Comparison of ENCODE assay signal across 8 cellular contexts in genomic region chr1:15948600-15949452, GRCh38. TPM values are rescaled to one million over a fixed set of nuclear protein-coding genes. Genes with fewer than 3 reads are reported as not detected.
DNase-seq lines count a peak whose midpoint lies in the region; ATAC-seq and TF ChIP-seq lines count a peak whose summit lies in the region.

No MANE protein-coding gene starts in this region.

- TF ChIP-seq CTCF in Peyer's patch (IDR thresholded peaks at IDR 0.05) (peak in 1 of 6 experiments; percentile 2), colonic mucosa (IDR thresholded peaks at IDR 0.05) (no peak), mucosa of descending colon (IDR thresholded peaks at IDR 0.05) (no peak), transverse colon (IDR thresholded peaks at IDR 0.05) (peak in 1 of 5 experiments; percentile 11)

- H3K4me3 ChIP-seq in Peyer's patch, result peak overlapping the region; percentile 1 to 29 (median 16)
- H3K4me3 ChIP-seq in colonic mucosa, result no peak overlapping the region
- no peak overlapping the region for H3K4me3 ChIP-seq in mucosa of descending colon
- peak overlapping the region in 2 of 4 donors; percentile 12 to 15 for H3K4me3 ChIP-seq in transverse colon

- H3K36me3 ChIP-seq in Peyer's patch, result peaks cover 0 to 44% (median 0%) of the 10 kb centered on the region in 3 donors
- peaks cover 16% of the 10 kb centered on the region for H3K36me3 ChIP-seq in colonic mucosa
- no peaks in the 10 kb centered on the region for H3K36me3 ChIP-seq in mucosa of descending colon (ENCODE audit: low read depth)
- peaks cover 0 to 15% (median 5%) of the 10 kb centered on the region in 4 donors for H3K36me3 ChIP-seq in transverse colon

- ATAC-seq in mucosa of descending colon, result peak; percentile 19
- ATAC-seq in HG03460 (IDR thresholded peaks at IDR 0.05; ENCODE audit: unreplicated experiment), result no peak

- peaks cover 12% of the 10 kb centered on the region for H3K36me3 Mint-ChIP-seq in activated naive CD4-positive, alpha-beta T cell treated with anti-CD3 and anti-CD28 coated beads for 36 hours (ENCODE audit: low read depth)

- no peaks in the 10 kb centered on the region for H3K9me3 ChIP-seq in Peyer's patch
- no peaks in the 10 kb centered on the region for H3K9me3 ChIP-seq in colonic mucosa
- H3K9me3 ChIP-seq in mucosa of descending colon, result no peaks in the 10 kb centered on the region
- no peaks in the 10 kb centered on the region for H3K9me3 ChIP-seq in transverse colon

- H3K27ac ChIP-seq in Peyer's patch, result peak overlapping the region; percentile 72 to 91 (median 84)
- peak overlapping the region; percentile 69 for H3K27ac ChIP-seq in colonic mucosa
- H3K27ac ChIP-seq in transverse colon, result peak overlapping the region; percentile 83 to 90 (median 90)

- peak; percentile 36 for DNase-seq in activated naive CD4-positive, alpha-beta T cell treated with anti-CD3 and anti-CD28 coated beads for 36 hours
- no peak for DNase-seq in activated naive CD4-positive, alpha-beta T cell treated with Interleukin-2 at 50 U/mL for 16 hours
- DNase-seq in Peyer's patch, result peak in 2 of 3 donors; percentile 47 to 74
- DNase-seq in colonic mucosa, result peak; percentile 53
- DNase-seq in mucosa of descending colon, result peak in 2 of 3 donors; percentile 49 to 60
- peak; percentile 60 for DNase-seq in transverse colon
- no peak for DNase-seq in NCI-H146 treated with DMSO at 0.1 percent for 48 hours (lab: John Stamatoyannopoulos, UW; ENCODE audit: unreplicated experiment)

- H3K9ac ChIP-seq in colonic mucosa (ENCODE audit: low read depth in 2 of 2, low read length in 2 of 2), result peak overlapping the region in 1 of 2 donors; percentile 48

- peaks cover 64% of the 10 kb centered on the region for H3K4me1 Mint-ChIP-seq in activated naive CD4-positive, alpha-beta T cell treated with anti-CD3 and anti-CD28 coated beads for 36 hours (ENCODE audit: low read depth)

- peaks cover 0 to 53% (median 24%) of the 10 kb centered on the region in 4 donors for H3K4me1 ChIP-seq in Peyer's patch
- H3K4me1 ChIP-seq in colonic mucosa, result peaks cover 7% of the 10 kb centered on the region
- H3K4me1 ChIP-seq in mucosa of descending colon (ENCODE audit: low read depth), result peaks cover 7% of the 10 kb centered on the region
- peaks cover 25 to 41% (median 34%) of the 10 kb centered on the region in 4 donors for H3K4me1 ChIP-seq in transverse colon

- H3K9me3 Mint-ChIP-seq in activated naive CD4-positive, alpha-beta T cell treated with anti-CD3 and anti-CD28 coated beads for 36 hours, result no peaks in the 10 kb centered on the region

- H3K4me3 Mint-ChIP-seq in activated naive CD4-positive, alpha-beta T cell treated with anti-CD3 and anti-CD28 coated beads for 36 hours, result peak overlapping the region; percentile 16

- TF ChIP-seq EP300 in transverse colon (IDR thresholded peaks at IDR 0.05; ENCODE audit: low read depth), result no peak

- no peaks in the 10 kb centered on the region for H3K27me3 Mint-ChIP-seq in activated naive CD4-positive, alpha-beta T cell treated with anti-CD3 and anti-CD28 coated beads for 36 hours (ENCODE audit: low read depth)

- TF ChIP-seq POLR2A in Peyer's patch (IDR thresholded peaks at IDR 0.05), result no peak
- no peak for TF ChIP-seq POLR2A in transverse colon (IDR thresholded peaks at IDR 0.05)

- H3K27me3 ChIP-seq in Peyer's patch, result no peaks in the 10 kb centered on the region
- H3K27me3 ChIP-seq in colonic mucosa, result no peaks in the 10 kb centered on the region
- H3K27me3 ChIP-seq in transverse colon, result no peaks in the 10 kb centered on the region

- intact Hi-C loops in activated naive CD4-positive, alpha-beta T cell treated with anti-CD3 and anti-CD28 coated beads for 36 hours (cut with micrococcal nuclease), result no loop called here
- intact Hi-C loops in colonic mucosa (cut with DNase I), result no loop called here
- intact Hi-C loops in mucosa of descending colon (cut with DNase I, micrococcal nuclease), result no loop called here
- intact Hi-C loops in transverse colon (cut with DNase I; ENCODE audit: low total_unique reads), result loop anchor here (10.0 kb wide), 1 partner anchor 64 kb away; no protein-coding TSS in a partner anchor

- in situ Hi-C loops in transverse colon (cut with MboI; ENCODE audit: low pct_ligation_motif_present in 1 of 4, low pct_unique_long_range_greater_than_20kb in 1 of 4, low sequenced_read_pairs in 3 of 4), result no loop called here

- CTCF ChIA-PET in activated naive CD4-positive, alpha-beta T cell treated with anti-CD3 and anti-CD28 coated beads for 36 hours (lab: Charles Lee), result interaction anchor here (0.9 to 1.6 kb wide), 2 partner anchors 9 to 59 kb away, joined by 3 read pairs; no protein-coding TSS in a partner anchor

- 55 to 68% methylated on average over 6 to 15 of the region's 15 CpGs for WGBS in transverse colon (ENCODE audit: low coverage in 1 of 2), 2 donors

- H3K27ac Mint-ChIP-seq in activated naive CD4-positive, alpha-beta T cell treated with anti-CD3 and anti-CD28 coated beads for 36 hours, result peak overlapping the region; percentile 95

RNA-seq across cellular contexts. Expression of gene ZBTB17, which starts 27.1 kb away (rescaled TPM):
- 10 to 100 TPM; 34.8 to 37.5 TPM for total RNA-seq in activated naive CD4-positive, alpha-beta T cell treated with anti-CD3 and anti-CD28 coated beads for 36 hours
- 100 to 1,000 TPM in 1 of 4 donors, 10 to 100 TPM in 3; 52.1 to 138 (median 56.6) TPM for total RNA-seq in Peyer's patch
- total RNA-seq in colonic mucosa, result 10 to 100 TPM; 24.9 to 36.3 TPM
- 10 to 100 TPM; 29.2 to 40.8 (median 34.6) TPM for total RNA-seq in mucosa of descending colon
- total RNA-seq in transverse colon, result 100 to 1,000 TPM in 1 of 4 donors, 10 to 100 TPM in 3; 33.3 to 113 (median 50.5) TPM

RNA-seq across cellular contexts. Expression of gene SRARP, which starts 55.2 kb away (rescaled TPM):
- total RNA-seq in activated naive CD4-positive, alpha-beta T cell treated with anti-CD3 and anti-CD28 coated beads for 36 hours, result not detected
- total RNA-seq in Peyer's patch (not detected), colonic mucosa (not detected), mucosa of descending colon (not detected), transverse colon (not detected)

Comparison
In these comparisons a context has a peak if more than half of its experiments do, and no peak if none do; other contexts are left out.
1. DNase-seq: peak in activated naive CD4-positive, alpha-beta T cell treated with anti-CD3 and anti-CD28 coated beads for 36 hours (single experiment), Peyer's patch (2 of 3), colonic mucosa (single experiment), mucosa of descending colon (2 of 3) and transverse colon (single experiment); none in activated naive CD4-positive, alpha-beta T cell treated with Interleukin-2 at 50 U/mL for 16 hours (single experiment) and NCI-H146 treated with DMSO at 0.1 percent for 48 hours (single experiment).
2. H3K4me3 ChIP-seq: peak in Peyer's patch (4 of 4); none in colonic mucosa (single experiment) and mucosa of descending colon (single experiment).
3. Peak in every context shown above with its lines, with median percentiles within 50 percentile points of each other: H3K27ac ChIP-seq.